Comparison of ENCODE assay signal across 23 cellular contexts in the genomic region with DNA sequence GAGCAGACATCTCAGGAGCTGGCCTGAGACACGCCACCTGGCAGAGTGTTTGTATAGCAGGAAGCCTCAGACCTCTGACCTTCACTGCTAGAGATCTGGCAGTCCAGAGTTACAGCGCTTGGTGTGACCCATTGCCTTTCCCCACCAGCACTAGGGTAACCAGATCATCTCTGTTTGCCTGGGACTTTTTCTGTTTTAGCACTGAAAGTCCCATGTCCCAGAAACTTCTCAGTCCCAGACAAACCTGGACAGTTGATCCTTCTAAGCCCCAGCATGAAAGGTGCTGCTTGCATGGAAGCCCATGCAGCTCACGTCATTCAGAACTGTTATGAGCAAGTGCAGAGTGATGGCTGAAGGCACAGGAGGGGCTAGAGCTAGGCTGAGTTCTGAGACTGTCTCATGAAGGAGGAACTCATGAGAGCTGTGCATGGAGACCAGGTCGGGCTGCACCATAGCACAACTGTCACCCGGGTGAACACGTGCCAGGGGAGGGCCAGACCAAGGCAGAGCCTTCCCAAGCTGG. TPM values are rescaled to one million over a fixed set of nuclear protein-coding genes. Genes with fewer than 3 reads are reported as not detected.
DNase-seq lines count a peak whose midpoint lies in the region; ATAC-seq, FAIRE-seq and TF ChIP-seq lines count a peak whose summit lies in the region.
"Had no signal": no experiment of that assay in that cellular context is flagged by ENCODE, and none has a peak within 500 bp of the region (broad histone marks: within the 10 kb centered on the region; RNA-seq: fewer than 3 reads in every experiment).

No MANE protein-coding gene starts in this region.

- DNase-seq in GM12878 (ENCODE audit: low read depth, low spot score) (no peak), body of pancreas (peak; percentile 44 to 72 (median 61)), right lobe of liver (peak; percentile 52 to 80 (median 76)), H9 (no peak)
- DNase-seq: CD4-positive, alpha-beta T cell; COR-L47; MM.1S; NCI-H1048; NCI-H1417 treated with DMSO at 0.1 percent for 48 hours; NCI-H1930; NCI-H69; PC-9; RPMI8226; SHP77; SW 1271 had no signal

- H3K27ac Mint-ChIP-seq in H9 = no peak overlapping the region
- H3K27ac Mint-ChIP-seq: CD4-positive, alpha-beta T cell; GM23338 had no signal

- no peak overlapping the region for H3K4me3 Mint-ChIP-seq in H9
- H3K4me3 Mint-ChIP-seq: CD4-positive, alpha-beta T cell; GM23338 had no signal

- no peak overlapping the region for H3K4ac ChIP-seq in H9 (ENCODE audit: low read depth, low read length)

- peaks cover 6% of the 10 kb centered on the region in 2 experiments for H3K4me1 Mint-ChIP-seq in H9

- H2AFZ ChIP-seq in GM12878 (ENCODE audit: control insufficient read depth, low read depth, low read length) (no peak overlapping the region), H9 (ENCODE audit: low read length) (no peak overlapping the region)
- H2AFZ ChIP-seq: GM23338, PC-9 had no signal

- H3K4me2 ChIP-seq in GM12878 (ENCODE audit: control insufficient read depth, insufficient read depth) = no peak overlapping the region
- no peak overlapping the region for H3K4me2 ChIP-seq in H9 (ENCODE audit: insufficient read depth, insufficient read length, low read length)
- H3K4me2 ChIP-seq: BLaER1, GM23338, PC-9 had no signal

- H3K4me3 ChIP-seq in GM12878 = no peak overlapping the region
- no peak overlapping the region for H3K4me3 ChIP-seq in body of pancreas
- no peak overlapping the region for H3K4me3 ChIP-seq in right lobe of liver
- H3K4me3 ChIP-seq: BLaER1, GM23338, PC-9 had no signal

- H3K9me3 ChIP-seq in GM12878 (replicated peaks; ENCODE audit: control insufficient read depth, insufficient read depth, low read length) (no peaks in the 10 kb centered on the region), body of pancreas (no peaks in the 10 kb centered on the region), right lobe of liver (no peaks in the 10 kb centered on the region), H9 (ENCODE audit: control insufficient read depth, low read depth, low read length) (no peaks in the 10 kb centered on the region)
- H3K9me3 ChIP-seq: BLaER1 had no signal

- peaks cover 0 to 2% of the 10 kb centered on the region in 2 experiments; a peak in 1 of 4 replicates for H3K27me3 ChIP-seq in GM12878 (replicated peaks in 1 of 2; ENCODE audit: control insufficient read depth in 2 of 2, insufficient read depth in 2 of 2, low read length in 1 of 2)
- H3K27me3 ChIP-seq in body of pancreas = no peaks in the 10 kb centered on the region
- H3K27me3 ChIP-seq in right lobe of liver = no peaks in the 10 kb centered on the region
- H3K27me3 ChIP-seq in H9 (ENCODE audit: insufficient read depth, low read length) = no peaks in the 10 kb centered on the region
- H3K27me3 ChIP-seq: BLaER1 had no signal

- ATAC-seq in GM12878 (peak; percentile 39; the same call in 2 of the 3 replicates), body of pancreas (peak; percentile 54), right lobe of liver (peak; percentile 44 to 76 (median 74)), HG03571 (IDR thresholded peaks at IDR 0.05; ENCODE audit: unreplicated experiment) (no peak), HG03175 (IDR thresholded peaks at IDR 0.05; ENCODE audit: unreplicated experiment) (no peak)
- ATAC-seq: GM23338, HCT116 had no signal

- no peak overlapping the region for H2BK120ac ChIP-seq in H9 (ENCODE audit: low read depth, low read length, poor library complexity, severe bottlenecking)

- peaks cover 0 to 3% of the 10 kb centered on the region in 2 experiments; a peak in 1 of 5 replicates for H3K9me3 Mint-ChIP-seq in H9
- H3K9me3 Mint-ChIP-seq: CD4-positive, alpha-beta T cell; GM23338 had no signal

- H3K23ac ChIP-seq in H9 (ENCODE audit: insufficient read length, low read depth, low read length) = no peak overlapping the region

- no peaks in the 10 kb centered on the region for H3K23me2 ChIP-seq in H9 (ENCODE audit: insufficient read length, low read depth, low read length, poor library complexity, severe bottlenecking)

- no peak overlapping the region for H2BK5ac ChIP-seq in H9 (ENCODE audit: insufficient read length, low read length)

- TF ChIP-seq EP300 in GM12878 (IDR thresholded peaks at IDR 0.05; ENCODE audit: borderline replicate concordance in 1 of 2, control insufficient read depth in 1 of 2, low read depth in 2 of 2, low read length in 2 of 2) = no peak

- TF ChIP-seq POLR2A in GM12878 (IDR thresholded peaks at IDR 0.05; ENCODE audit: low read depth, low read length) = no peak
- no peak for TF ChIP-seq POLR2A in body of pancreas (IDR thresholded peaks at IDR 0.05)
- no peak for TF ChIP-seq POLR2A in right lobe of liver (IDR thresholded peaks at IDR 0.05)

- no peaks in the 10 kb centered on the region for H3K4me1 ChIP-seq in GM12878 (ENCODE audit: control insufficient read depth, insufficient read depth, low read length)
- H3K4me1 ChIP-seq in body of pancreas = peaks cover 48% of the 10 kb centered on the region
- peaks cover 3 to 66% (median 29%) of the 10 kb centered on the region in 4 donors for H3K4me1 ChIP-seq in right lobe of liver
- no peaks in the 10 kb centered on the region for H3K4me1 ChIP-seq in H9 (ENCODE audit: insufficient read depth, low read length)
- H3K4me1 ChIP-seq: BLaER1 had no signal

- peaks cover 3% of the 10 kb centered on the region; the same call in 1 of the 2 replicates for H3K27me3 Mint-ChIP-seq in H9 (ENCODE audit: low read depth)
- H3K27me3 Mint-ChIP-seq: CD4-positive, alpha-beta T cell had no signal

- H4K20me1 ChIP-seq in GM12878 (ENCODE audit: control insufficient read depth, insufficient read depth) = no peaks in the 10 kb centered on the region
- no peaks in the 10 kb centered on the region for H4K20me1 ChIP-seq in H9 (ENCODE audit: control insufficient read depth, insufficient read depth, insufficient read length)
- H4K20me1 ChIP-seq: BLaER1 had no signal

- H4K8ac ChIP-seq in H9 (replicated peaks; ENCODE audit: insufficient read length, low read depth, low read length) = no peak overlapping the region

- no peak overlapping the region for H2BK12ac ChIP-seq in H9 (ENCODE audit: insufficient read length, low read depth, low read length)

- H3T11ph ChIP-seq in H9 (ENCODE audit: low read length) = no peak overlapping the region

- no peaks in the 10 kb centered on the region for H3K79me2 ChIP-seq in GM12878 (ENCODE audit: control insufficient read depth, insufficient read depth, low read length)
- H3K79me2 ChIP-seq in H9 (ENCODE audit: insufficient read depth, low read length) = no peaks in the 10 kb centered on the region

- H4K5ac ChIP-seq in H9 (ENCODE audit: insufficient read length, low read depth, low read length) = no peak overlapping the region

- no peak overlapping the region for H3K56ac ChIP-seq in H9 (ENCODE audit: insufficient read length, low read depth, low read length)

- TF ChIP-seq CTCF in GM12878 (IDR thresholded peaks at IDR 0.05 in 2 of 3, conservative IDR thresholded peaks at IDR 0.05 in 1 of 3; ENCODE audit: control insufficient read depth in 2 of 3, extremely low read depth in 1 of 3, insufficient read depth in 1 of 3, low read depth in 3 of 3, low read length in 3 of 3) = no peak
- TF ChIP-seq CTCF in body of pancreas (IDR thresholded peaks at IDR 0.05) = no peak
- TF ChIP-seq CTCF in right lobe of liver (IDR thresholded peaks at IDR 0.05) = no peak
- TF ChIP-seq CTCF in H9 (conservative IDR thresholded peaks at IDR 0.05) = no peak

- no peak for FAIRE-seq in GM12878 (lab: Jason Lieb, UNC)
- FAIRE-seq: GM18507 had no signal

- 57% methylated on average over 6 of the region's 6 CpGs for WGBS in GM12878 (ENCODE audit: insufficient coverage, insufficient replicate concordance, low lambda C conversion rate, missing lambda C conversion rate)
- 33 to 43% methylated on average over 6 of the region's 6 CpGs for WGBS in body of pancreas, 2 donors
- WGBS in right lobe of liver (ENCODE audit: insufficient coverage, low coverage, low lambda C conversion rate, missing lambda C conversion rate) = 31% methylated on average over 3 of the region's 6 CpGs
- WGBS in H9 (ENCODE audit: extremely low coverage, insufficient read length, low lambda C conversion rate) = no CpG with 5 or more reads among the region's 6 CpGs

- H2AK5ac ChIP-seq in H9 (ENCODE audit: insufficient read length, low read length) = no peak overlapping the region

- in situ Hi-C loops in GM12878 (cut with MboI) = no loop called here

- H3K18ac ChIP-seq in H9 (ENCODE audit: insufficient read length, low read depth, low read length) = no peak overlapping the region

- no peaks in the 10 kb centered on the region for H3K79me1 ChIP-seq in H9 (ENCODE audit: insufficient read depth, low read depth, low read length, poor library complexity, severe bottlenecking)

- H3K27ac ChIP-seq in GM12878 (ENCODE audit: control insufficient read depth, insufficient read depth) (no peak overlapping the region), body of pancreas (peak overlapping the region; percentile 22 to 70 (median 64)), right lobe of liver (peak overlapping the region; percentile 62 to 82 (median 79)), H9 (ENCODE audit: insufficient read length, low read depth, low read length) (no peak overlapping the region)
- H3K27ac ChIP-seq: BLaER1, PC-9 had no signal

- H3K14ac ChIP-seq in H9 (ENCODE audit: insufficient read depth, low read length) = no peak overlapping the region

- CTCF ChIA-PET in GM12878 (lab: Yijun Ruan, JAX) = interaction anchor here (1.5 kb wide), 1 partner anchor 20 kb away, joined by 5 read pairs; no protein-coding TSS in a partner anchor

- no peak for TF ChIP-seq RAD21 in GM12878 (IDR thresholded peaks at IDR 0.05; ENCODE audit: insufficient read depth, low read depth, low read length)

- intact Hi-C loops in GM12878 (cut with micrococcal nuclease; ENCODE audit: unreplicated experiment) = no loop called here
- intact Hi-C loops in body of pancreas (cut with DNase I) = no loop called here
- intact Hi-C loops in right lobe of liver (cut with DNase I) = no loop called here

- H3K9ac ChIP-seq in GM12878 (ENCODE audit: control insufficient read depth, insufficient read depth, low read length) (no peak overlapping the region), H9 (ENCODE audit: extremely low read depth, insufficient read length, low read length) (no peak overlapping the region)
- H3K9ac ChIP-seq: BLaER1 had no signal

- POLR2A ChIA-PET in GM12878 (lab: Charles Lee) = no interaction called here

- no peaks in the 10 kb centered on the region for H3K36me3 Mint-ChIP-seq in H9 (ENCODE audit: insufficient read depth in 1 of 3, low read depth in 3 of 3)

- H2BK15ac ChIP-seq in H9 (ENCODE audit: low read depth, low read length) = no peak overlapping the region

- no peak overlapping the region for H2BK20ac ChIP-seq in H9 (ENCODE audit: low read depth, low read length, poor library complexity, severe bottlenecking)

- no peak overlapping the region for H4K91ac ChIP-seq in H9 (ENCODE audit: insufficient read length, low read depth, low read length)

- no TSS peak for BruUV-seq in GM12878 (replicated peaks; lab: Mats Ljungman, UMichigan)

- H3K36me3 ChIP-seq in GM12878 (ENCODE audit: control insufficient read depth in 2 of 2, insufficient read depth in 2 of 2, low read length in 1 of 2) (no peaks in the 10 kb centered on the region), body of pancreas (replicated peaks in 1 of 2; ENCODE audit: insufficient read depth in 1 of 2, low read depth in 2 of 2) (no peaks in the 10 kb centered on the region), right lobe of liver (no peaks in the 10 kb centered on the region)
- H3K36me3 ChIP-seq: BLaER1 had no signal

- RAD21 ChIA-PET in GM12878 (lab: Charles Lee; ENCODE audit: unreplicated experiment) = interaction anchor here (0.5 kb wide), 1 partner anchor 949 kb away, joined by 3 read pairs; no protein-coding TSS in a partner anchor

- SMC1A ChIA-PET in GM12878 (lab: Charles Lee; ENCODE audit: uncharacterized antibody, unreplicated experiment) = no interaction called here

RNA-seq across cellular contexts. Expression of a gene that starts 18.2 kb away (rescaled TPM):
- not detected in 2 replicates for total RNA-seq in GM12878 (2013; cell fraction: nucleolus; rRNA removed)
- total RNA-seq in GM12878 (2014; rRNA removed) (not detected in 2 replicates), GM12878 (2014; rRNA removed; fragmentation: Illumina TruSeq; extraction: Trizol) (not detected in 2 replicates), GM12878 (2021) (0.90 and 1.2 TPM in 2 replicates), body of pancreas (not detected), right lobe of liver (1,000 to 10,000 TPM in 4 of 6 experiments, 100 to 1,000 TPM in 2; 718 to 1,905 (median 1,079) TPM), H9 (2021) (0.13 TPM in 1 of 2 replicates, not detected in the other)
- polyA plus RNA-seq in GM12878 (2011; ENCODE audit: low read depth) = not detected
- polyA plus RNA-seq in GM12878 (2011; rRNA removed) (not detected in 2 replicates), GM12878 (2014; fragmentation: Illumina TruSeq; extraction: Trizol) (not detected in 2 replicates), GM12878 (2014; fragmentation: Nextera tagmentation; extraction: Ambion mirVana) (under 1 TPM in 1 of 2 experiments, not detected in 1; 0.06 TPM), GM12878 (2014; rRNA removed) (0.15 TPM in 1 of 2 replicates, not detected in the other), GM12878 (2016; fragmentation: Nextera tagmentation; extraction: Ambion mirVana) (not detected)
- 0.25 and 0.45 TPM in 2 replicates for polyA plus RNA-seq in GM12878 (2011; cell fraction: cytosol; rRNA removed)
- 0.12 and 0.47 TPM in 2 replicates for polyA plus RNA-seq in GM12878 (2011; cell fraction: nucleus; rRNA removed)
- not detected in 2 replicates for polyA plus RNA-seq in GM12878 (2012)
- 0.21 TPM in 1 of 2 replicates, not detected in the other for polyA minus RNA-seq in GM12878 (2011; rRNA and poly(A)+ RNA removed)
- not detected in 2 replicates for polyA minus RNA-seq in GM12878 (2011; cell fraction: cytosol; rRNA and poly(A)+ RNA removed)
- not detected in 2 replicates for polyA minus RNA-seq in GM12878 (2011; cell fraction: nucleus; rRNA and poly(A)+ RNA removed)
- total RNA-seq: CD4-positive, alpha-beta T cell; Daoy; NCI-H460; PC-9 had no signal

RNA-seq across cellular contexts. Expression of a gene that starts 24.1 kb away (rescaled TPM):
- total RNA-seq in GM12878 (2013; cell fraction: nucleolus; rRNA removed) = 51.5 and 52.8 TPM in 2 replicates
- total RNA-seq in GM12878 (2014; rRNA removed) = 57.9 and 62.9 TPM in 2 replicates
- total RNA-seq in GM12878 (2014; rRNA removed; fragmentation: Illumina TruSeq; extraction: Trizol) = 52.7 and 57.7 TPM in 2 replicates
- total RNA-seq in GM12878 (2021) = 44.1 and 45.1 TPM in 2 replicates
- 32.4 TPM for polyA plus RNA-seq in GM12878 (2011; ENCODE audit: low read depth)
- 43.3 and 56.9 TPM in 2 replicates for polyA plus RNA-seq in GM12878 (2011; rRNA removed)
- 15.0 and 15.3 TPM in 2 replicates for polyA plus RNA-seq in GM12878 (2011; cell fraction: cytosol; rRNA removed)
- polyA plus RNA-seq in GM12878 (2011; cell fraction: nucleus; rRNA removed) = 39.4 and 58.9 TPM in 2 replicates
- 41.7 and 54.8 TPM in 2 replicates for polyA plus RNA-seq in GM12878 (2012)
- polyA plus RNA-seq in GM12878 (2014; fragmentation: Illumina TruSeq; extraction: Trizol) = 65.0 and 67.8 TPM in 2 replicates
- polyA plus RNA-seq in GM12878 (2014; fragmentation: Nextera tagmentation; extraction: Ambion mirVana) = 10 to 100 TPM; 16.2 to 26.4 TPM
- 59.4 and 61.5 TPM in 2 replicates for polyA plus RNA-seq in GM12878 (2014; rRNA removed)
- 100 to 1,000 TPM; 130 to 135 TPM for polyA plus RNA-seq in GM12878 (2016; fragmentation: Nextera tagmentation; extraction: Ambion mirVana)
- 10.8 and 16.1 TPM in 2 replicates for polyA minus RNA-seq in GM12878 (2011; rRNA and poly(A)+ RNA removed)
- polyA minus RNA-seq in GM12878 (2011; cell fraction: cytosol; rRNA and poly(A)+ RNA removed) = 13.3 and 16.3 TPM in 2 replicates
- polyA minus RNA-seq in GM12878 (2011; cell fraction: nucleus; rRNA and poly(A)+ RNA removed) = 20.3 and 33.4 TPM in 2 replicates
- 10 to 100 TPM; 38.9 to 76.5 TPM for total RNA-seq in body of pancreas
- 10 to 100 TPM; 28.4 to 59.1 (median 49.2) TPM for total RNA-seq in right lobe of liver
- total RNA-seq in H9 (2021) = 57.4 and 61.2 TPM in 2 replicates

RNA-seq across cellular contexts. Expression of a gene that starts 27.5 kb away (rescaled TPM):
- 33.7 and 36.8 TPM in 2 replicates for total RNA-seq in GM12878 (2013; cell fraction: nucleolus; rRNA removed)
- 20.4 and 21.1 TPM in 2 replicates for total RNA-seq in GM12878 (2014; rRNA removed)
- 14.8 and 15.0 TPM in 2 replicates for total RNA-seq in GM12878 (2014; rRNA removed; fragmentation: Illumina TruSeq; extraction: Trizol)
- 11.5 and 12.3 TPM in 2 replicates for total RNA-seq in GM12878 (2021)
- polyA plus RNA-seq in GM12878 (2011; ENCODE audit: low read depth) = 4.2 TPM
- 23.4 and 25.0 TPM in 2 replicates for polyA plus RNA-seq in GM12878 (2011; rRNA removed)
- polyA plus RNA-seq in GM12878 (2011; cell fraction: cytosol; rRNA removed) = 17.0 and 18.7 TPM in 2 replicates
- 16.5 and 17.4 TPM in 2 replicates for polyA plus RNA-seq in GM12878 (2011; cell fraction: nucleus; rRNA removed)
- 5.6 and 6.4 TPM in 2 replicates for polyA plus RNA-seq in GM12878 (2012)
- 14.3 and 16.5 TPM in 2 replicates for polyA plus RNA-seq in GM12878 (2014; fragmentation: Illumina TruSeq; extraction: Trizol)
- 10 to 100 TPM in 1 of 2 experiments, 1 to 10 TPM in 1; 6.9 to 11.3 TPM for polyA plus RNA-seq in GM12878 (2014; fragmentation: Nextera tagmentation; extraction: Ambion mirVana)
- 14.1 and 14.7 TPM in 2 replicates for polyA plus RNA-seq in GM12878 (2014; rRNA removed)
- 10 to 100 TPM; 15.8 to 18.0 TPM for polyA plus RNA-seq in GM12878 (2016; fragmentation: Nextera tagmentation; extraction: Ambion mirVana)
- 28.0 and 35.4 TPM in 2 replicates for polyA minus RNA-seq in GM12878 (2011; rRNA and poly(A)+ RNA removed)
- 9.1 and 11.5 TPM in 2 replicates for polyA minus RNA-seq in GM12878 (2011; cell fraction: cytosol; rRNA and poly(A)+ RNA removed)
- polyA minus RNA-seq in GM12878 (2011; cell fraction: nucleus; rRNA and poly(A)+ RNA removed) = 15.6 and 18.5 TPM in 2 replicates
- 10 to 100 TPM in 1 of 2 donors, 1 to 10 TPM in 1; 4.0 to 14.0 TPM for total RNA-seq in body of pancreas
- 1 to 10 TPM; 6.7 to 8.7 (median 7.5) TPM for total RNA-seq in right lobe of liver
- total RNA-seq in H9 (2021) = 7.4 and 8.6 TPM in 2 replicates

RNA-seq across cellular contexts. Expression of a gene that starts 45.5 kb away (rescaled TPM):
- total RNA-seq in GM12878 (2013; cell fraction: nucleolus; rRNA removed) = not detected in 2 replicates
- total RNA-seq in GM12878 (2014; rRNA removed) (not detected in 2 replicates), GM12878 (2014; rRNA removed; fragmentation: Illumina TruSeq; extraction: Trizol) (not detected in 2 replicates), GM12878 (2021) (not detected in 2 replicates), body of pancreas (not detected), right lobe of liver (100 to 1,000 TPM in 1 of 6 experiments, 10 to 100 TPM in 3, 1 to 10 TPM in 2; 4.4 to 195 (median 47.9) TPM), H9 (2021) (not detected in 2 replicates)
- not detected for polyA plus RNA-seq in GM12878 (2011; ENCODE audit: low read depth)
- polyA plus RNA-seq in GM12878 (2011; rRNA removed) (not detected in 2 replicates), GM12878 (2014; fragmentation: Illumina TruSeq; extraction: Trizol) (not detected in 2 replicates), GM12878 (2014; fragmentation: Nextera tagmentation; extraction: Ambion mirVana) (not detected), GM12878 (2014; rRNA removed) (not detected in 2 replicates), GM12878 (2016; fragmentation: Nextera tagmentation; extraction: Ambion mirVana) (not detected)
- polyA plus RNA-seq in GM12878 (2011; cell fraction: cytosol; rRNA removed) = not detected in 2 replicates
- not detected in 2 replicates for polyA plus RNA-seq in GM12878 (2011; cell fraction: nucleus; rRNA removed)
- not detected in 2 replicates for polyA plus RNA-seq in GM12878 (2012)
- polyA minus RNA-seq in GM12878 (2011; rRNA and poly(A)+ RNA removed) = not detected in 2 replicates
- not detected in 2 replicates for polyA minus RNA-seq in GM12878 (2011; cell fraction: cytosol; rRNA and poly(A)+ RNA removed)
- not detected in 2 replicates for polyA minus RNA-seq in GM12878 (2011; cell fraction: nucleus; rRNA and poly(A)+ RNA removed)
- total RNA-seq: CD4-positive, alpha-beta T cell; Daoy; GM23338; NCI-H460; PC-9 had no signal

RNA-seq across cellular contexts. Expression of a gene that starts 50.5 kb away (rescaled TPM):
- total RNA-seq in GM12878 (2013; cell fraction: nucleolus; rRNA removed) = 9.3 and 10.6 TPM in 2 replicates
- total RNA-seq in GM12878 (2014; rRNA removed) = 4.1 and 4.8 TPM in 2 replicates
- total RNA-seq in GM12878 (2014; rRNA removed; fragmentation: Illumina TruSeq; extraction: Trizol) = 2.4 and 2.5 TPM in 2 replicates
- 1.7 and 2.1 TPM in 2 replicates for total RNA-seq in GM12878 (2021)
- polyA plus RNA-seq in GM12878 (2011; ENCODE audit: low read depth) = 3.1 TPM
- 5.8 and 6.0 TPM in 2 replicates for polyA plus RNA-seq in GM12878 (2011; rRNA removed)
- 2.4 and 4.3 TPM in 2 replicates for polyA plus RNA-seq in GM12878 (2011; cell fraction: cytosol; rRNA removed)
- polyA plus RNA-seq in GM12878 (2011; cell fraction: nucleus; rRNA removed) = 16.6 and 23.7 TPM in 2 replicates
- 3.0 and 3.3 TPM in 2 replicates for polyA plus RNA-seq in GM12878 (2012)
- 2.5 and 4.5 TPM in 2 replicates for polyA plus RNA-seq in GM12878 (2014; fragmentation: Illumina TruSeq; extraction: Trizol)
- 1 to 10 TPM; 1.4 to 2.8 TPM for polyA plus RNA-seq in GM12878 (2014; fragmentation: Nextera tagmentation; extraction: Ambion mirVana)
- polyA plus RNA-seq in GM12878 (2014; rRNA removed) = 3.5 and 5.3 TPM in 2 replicates
- polyA plus RNA-seq in GM12878 (2016; fragmentation: Nextera tagmentation; extraction: Ambion mirVana) = 1 to 10 TPM; 1.1 to 1.6 TPM
- 2.9 and 5.3 TPM in 2 replicates for polyA minus RNA-seq in GM12878 (2011; rRNA and poly(A)+ RNA removed)
- 1.2 TPM in 1 of 2 replicates, not detected in the other for polyA minus RNA-seq in GM12878 (2011; cell fraction: cytosol; rRNA and poly(A)+ RNA removed)
- polyA minus RNA-seq in GM12878 (2011; cell fraction: nucleus; rRNA and poly(A)+ RNA removed) = 6.6 and 10.3 TPM in 2 replicates
- total RNA-seq in body of pancreas = 1 to 10 TPM; 3.6 to 5.9 TPM
- 1 to 10 TPM in 5 of 6 experiments, under 1 TPM in 1; 0.86 to 2.6 (median 1.5) TPM for total RNA-seq in right lobe of liver
- total RNA-seq in H9 (2021) = 0.83 and 1.0 TPM in 2 replicates

Comparison
In these comparisons a context has a peak if more than half of its experiments do, and no peak if none do; other contexts are left out.
1. ATAC-seq: peak in GM12878 (single experiment), body of pancreas (single experiment) and right lobe of liver (4 of 4); none in HG03571 (single experiment) and HG03175 (single experiment).
2. DNase-seq: peak in body of pancreas (4 of 4) and right lobe of liver (3 of 3); none in GM12878 (single experiment) and H9 (single experiment).
3. H3K27ac ChIP-seq: peak in body of pancreas (4 of 4) and right lobe of liver (3 of 3); none in GM12878 (single experiment) and H9 (single experiment).
4. RNA of a gene that starts 18.2 kb away (total RNA-seq): 718 to 1,905 TPM in right lobe of liver; 0.13 TPM in H9, 0.90 to 1.2 TPM in GM12878 and not detected in body of pancreas; every median in the first group is over 100 times any median in the second.